ENCODE assay signal across 33 cellular contexts in genomic region chr6:14844411-14844810, GRCh38.
"Had no signal": no experiment of that assay in that cellular context is flagged by ENCODE, and none has a peak within 500 bp of the region (broad histone marks: within the 10 kb centered on the region; RNA-seq: fewer than 3 reads in every experiment).

No MANE protein-coding gene starts in this region.

- H3K27me3 Mint-ChIP-seq: activated CD4-positive, alpha-beta T cell treated with anti-CD3 and anti-CD28 coated beads, Interleukin-2, amount 10 ng/mL, durations not matched to agents 24 days and 14 days; activated naive CD8-positive, alpha-beta T cell; activated T-helper 17 cell treated with anti-CD3 and anti-CD28 coated beads, Interleukin-2, amount 50 U/mL, for 72 hours had no signal

- H3K4me3 ChIP-seq: body of pancreas, esophagus muscularis mucosa, gastrocnemius medialis, heart left ventricle had no signal

- H3K27ac Mint-ChIP-seq: activated CD4-positive, alpha-beta memory T cell treated with anti-CD3 and anti-CD28 coated beads for 36 hours; activated CD4-positive, alpha-beta T cell treated with anti-CD3 and anti-CD28 coated beads for 36 hours; activated CD4-positive, alpha-beta T cell treated with anti-CD3 and anti-CD28 coated beads, Interleukin-2, amount 10 ng/mL, durations not matched to agents 24 days and 14 days; activated CD8-positive, alpha-beta memory T cell treated with anti-CD3 and anti-CD28 coated beads, Interleukin-2, amount 10 ng/mL, durations not matched to agents 7 days and 5 days; activated CD8-positive, alpha-beta T cell treated with anti-CD3 and anti-CD28 coated beads, Interleukin-2, amount 10 ng/mL, durations not matched to agents 7 days and 5 days; activated naive CD8-positive, alpha-beta T cell; activated T-helper 17 cell treated with anti-CD3 and anti-CD28 coated beads, Interleukin-2, amount 50 U/mL, for 72 hours; effector memory CD8-positive, alpha-beta T cell; T-helper 17 cell; T-helper 2 cell treated with Interferon-gamma antibody and Interleukin-4, amounts not matched to agents 5 μg/mL and 100 μg/mL, for 36 hours had no signal

- H3K4me3 Mint-ChIP-seq: activated CD4-positive, alpha-beta memory T cell treated with anti-CD3 and anti-CD28 coated beads for 36 hours; activated CD4-positive, alpha-beta T cell treated with anti-CD3 and anti-CD28 coated beads for 36 hours; activated CD4-positive, alpha-beta T cell treated with anti-CD3 and anti-CD28 coated beads, Interleukin-2, amount 10 ng/mL, durations not matched to agents 24 days and 14 days; activated CD8-positive, alpha-beta memory T cell treated with anti-CD3 and anti-CD28 coated beads, Interleukin-2, amount 10 ng/mL, durations not matched to agents 7 days and 5 days; activated CD8-positive, alpha-beta T cell treated with anti-CD3 and anti-CD28 coated beads, Interleukin-2, amount 10 ng/mL, durations not matched to agents 7 days and 5 days; activated naive CD8-positive, alpha-beta T cell; activated T-helper 17 cell treated with anti-CD3 and anti-CD28 coated beads, Interleukin-2, amount 50 U/mL, for 72 hours; effector memory CD8-positive, alpha-beta T cell; T-helper 17 cell; T-helper 2 cell treated with Interferon-gamma antibody and Interleukin-4, amounts not matched to agents 5 μg/mL and 100 μg/mL, for 36 hours had no signal

- H3K27ac ChIP-seq: body of pancreas, esophagus muscularis mucosa, foreskin keratinocyte, gastrocnemius medialis, heart left ventricle, WERI-Rb-1 had no signal

- H3K4me1 ChIP-seq: body of pancreas, gastrocnemius medialis had no signal

- H3K9me3 Mint-ChIP-seq: activated CD4-positive, alpha-beta memory T cell treated with anti-CD3 and anti-CD28 coated beads for 36 hours; activated T-helper 17 cell treated with anti-CD3 and anti-CD28 coated beads, Interleukin-2, amount 50 U/mL, for 72 hours; effector memory CD8-positive, alpha-beta T cell had no signal

- DNase-seq: activated CD4-positive, alpha-beta memory T cell treated with anti-CD3 and anti-CD28 coated beads for 36 hours; activated CD4-positive, alpha-beta T cell treated with anti-CD3 and anti-CD28 coated beads for 36 hours; activated CD4-positive, alpha-beta T cell treated with anti-CD3 and anti-CD28 coated beads, Interleukin-2, amount 10 ng/mL, durations not matched to agents 24 days and 14 days; activated CD4-positive, CD25-positive, alpha-beta regulatory T cell; activated CD4-positive, CD25-positive, alpha-beta regulatory T cell treated with anti-CD3 and anti-CD28 coated beads, Interleukin-2, amount 50 U/mL, for 72 hours; activated CD8-positive, alpha-beta memory T cell treated with anti-CD3 and anti-CD28 coated beads, Interleukin-2, amount 10 ng/mL, durations not matched to agents 7 days and 5 days; activated CD8-positive, alpha-beta memory T cell treated with anti-CD3 and anti-CD28 coated beads, Interleukin-2, amount 50 U/mL, for 4 hours; activated CD8-positive, alpha-beta T cell treated with anti-CD3 and anti-CD28 coated beads, Interleukin-2, amount 10 ng/mL, durations not matched to agents 7 days and 5 days; activated effector memory CD4-positive, alpha-beta T cell treated with Interleukin-2 at 50 U/mL for 16 hours; activated gamma-delta T cell treated with Interleukin-2 at 50 U/mL for 16 hours; activated naive CD4-positive, alpha-beta T cell treated with anti-CD3 and anti-CD28 coated beads, Interleukin-2, amount 50 U/mL, for 16 hours; activated naive CD4-positive, alpha-beta T cell treated with Interleukin-2 at 50 U/mL for 16 hours; activated T-cell treated with anti-CD3 and anti-CD28 coated beads, Interleukin-2, amount 50 U/mL, for 1 hour; amygdala; aorta; body of pancreas; cortex of kidney; dermis blood vessel endothelial cell; effector CD4-positive, alpha-beta T cell; effector memory CD8-positive, alpha-beta T cell; erythroblast; foreskin keratinocyte; gastrocnemius medialis; glutamatergic neuron; heart left ventricle; T-helper 1 cell; T-helper 17 cell; T1000; WERI-Rb-1 had no signal

- H3K9me3 ChIP-seq: body of pancreas, esophagus muscularis mucosa, gastrocnemius medialis, heart left ventricle had no signal

- H3K36me3 Mint-ChIP-seq: activated CD4-positive, alpha-beta memory T cell treated with anti-CD3 and anti-CD28 coated beads for 36 hours; activated naive CD8-positive, alpha-beta T cell had no signal

- H3K4me1 Mint-ChIP-seq: activated CD8-positive, alpha-beta memory T cell treated with anti-CD3 and anti-CD28 coated beads, Interleukin-2, amount 10 ng/mL, durations not matched to agents 7 days and 5 days had no signal

- ATAC-seq: activated CD4-positive, alpha-beta T cell treated with anti-CD3 and anti-CD28 coated beads for 36 hours; activated CD8-positive, alpha-beta memory T cell treated with anti-CD3 and anti-CD28 coated beads, Interleukin-2, amount 10 ng/mL, durations not matched to agents 7 days and 5 days; activated CD8-positive, alpha-beta T cell treated with anti-CD3 and anti-CD28 coated beads, Interleukin-2, amount 10 ng/mL, durations not matched to agents 7 days and 5 days; activated T-helper 17 cell treated with anti-CD3 and anti-CD28 coated beads, Interleukin-2, amount 50 U/mL, for 72 hours; body of pancreas; effector memory CD8-positive, alpha-beta T cell; foreskin keratinocyte; gastrocnemius medialis; heart left ventricle; T-helper 17 cell had no signal

- H3K27me3 ChIP-seq: body of pancreas, esophagus muscularis mucosa, foreskin keratinocyte, gastrocnemius medialis, heart left ventricle had no signal

- H3K36me3 ChIP-seq: esophagus muscularis mucosa, gastrocnemius medialis, heart left ventricle, WERI-Rb-1 had no signal
